ENCODE assay signal across 1 cellular context in genomic region chr11:61601512-61601911, GRCh38.
TF ChIP-seq lines count a peak whose summit lies in the region.

No MANE protein-coding gene starts in this region.

TF ChIP-seq in H1, 55 proteins besides CTCF, POLR2A, EP300 and RAD21:
- TF ChIP-seq CHD7 (IDR thresholded peaks at IDR 0.05; ENCODE audit: insufficient replicate concordance, low read length) (no peak), MAX (IDR thresholded peaks at IDR 0.05) (no peak), YY1 (IDR thresholded peaks at IDR 0.05; ENCODE audit: low read depth, low read length) (no peak), ATF2 (IDR thresholded peaks at IDR 0.05; ENCODE audit: low read length) (no peak), SP1 (IDR thresholded peaks at IDR 0.05; ENCODE audit: low read depth, low read length) (no peak), SIX5 (IDR thresholded peaks at IDR 0.05; ENCODE audit: low read depth, low read length) (no peak), KDM1A (IDR thresholded peaks at IDR 0.05; ENCODE audit: borderline replicate concordance, low read length) (no peak), BCL11A (IDR thresholded peaks at IDR 0.05; ENCODE audit: low read depth in 2 of 2, low read length in 2 of 2) (no peak), SIRT6 (IDR thresholded peaks at IDR 0.05; ENCODE audit: low read length) (no peak), SAP30 (IDR thresholded peaks at IDR 0.05; ENCODE audit: insufficient read depth, insufficient replicate concordance, low read length) (no peak), TEAD4 (IDR thresholded peaks at IDR 0.05; ENCODE audit: low read depth, low read length) (no peak)
